ENCODE assay signal across 8 cellular contexts in genomic region chr12:95548539-95549391, GRCh38. TPM values are rescaled to one million over a fixed set of nuclear protein-coding genes. Genes with fewer than 3 reads are reported as not detected.
DNase-seq lines count a peak whose midpoint lies in the region; ATAC-seq and TF ChIP-seq lines count a peak whose summit lies in the region.

No MANE protein-coding gene starts in this region.

- no peaks in the 10 kb centered on the region for H3K36me3 ChIP-seq in gastroesophageal sphincter

- WGBS in gastroesophageal sphincter (ENCODE audit: low coverage in 1 of 2), 2 donors: 30 to 42% methylated on average over 8 to 16 of the region's 98 CpGs

- TF ChIP-seq EP300 in gastroesophageal sphincter (IDR thresholded peaks at IDR 0.05): no peak

- H3K9me3 ChIP-seq in gastroesophageal sphincter: no peaks in the 10 kb centered on the region

- H3K27me3 ChIP-seq in gastroesophageal sphincter: no peaks in the 10 kb centered on the region

- TF ChIP-seq CTCF in gastroesophageal sphincter (IDR thresholded peaks at IDR 0.05): no peak

- H3K4me3 ChIP-seq in gastroesophageal sphincter: peak overlapping the region; percentile 80 to 94

- H3K27ac ChIP-seq in gastroesophageal sphincter (peak overlapping the region; percentile 19 to 92 (median 89)), substantia nigra (ENCODE audit: low read depth, low read length, poor library complexity, severe bottlenecking) (peak overlapping the region; percentile 49)

- peak; percentile 91 for ATAC-seq in gastroesophageal sphincter
- no peak for ATAC-seq in GM19463 (IDR thresholded peaks at IDR 0.05; ENCODE audit: unreplicated experiment)
- no peak for ATAC-seq in HG02678 (IDR thresholded peaks at IDR 0.05; ENCODE audit: unreplicated experiment)

- peak; percentile 40 for DNase-seq in EL
- DNase-seq in NCI-H69 (lab: John Stamatoyannopoulos, UW): peak; percentile 20
- peak; percentile 53 for DNase-seq in activated effector memory CD4-positive, alpha-beta T cell treated with Interleukin-2 at 50 U/mL for 16 hours
- peak; percentile 11 for DNase-seq in occipital lobe (lab: John Stamatoyannopoulos, UW)
- DNase-seq in substantia nigra (lab: John Stamatoyannopoulos, UW): peak in 40 of 49 donors; percentile 4 to 85 (median 32)

- H3K4me1 ChIP-seq in gastroesophageal sphincter: peaks cover 0 to 15% (median 0%) of the 10 kb centered on the region in 3 donors

- TF ChIP-seq POLR2A in gastroesophageal sphincter (IDR thresholded peaks at IDR 0.05): peak; percentile 61

RNA-seq across cellular contexts. Expression of gene USP44, which starts 2.5 kb away (rescaled TPM):
- total RNA-seq in gastroesophageal sphincter (1 to 10 TPM; 5.9 to 9.7 (median 6.0) TPM), occipital lobe (3.6 TPM)
